16 cellular contexts compared by ENCODE assay signal in genomic region chr2:226320073-226320948, GRCh38.
"Had no signal": no experiment of that assay in that cellular context is flagged by ENCODE, and none has a peak within 500 bp of the region (broad histone marks: within the 10 kb centered on the region; RNA-seq: fewer than 3 reads in every experiment).

No MANE protein-coding gene starts in this region.

- H3K27ac ChIP-seq: WERI-Rb-1 had no signal

- H3K36me3 ChIP-seq: WERI-Rb-1 had no signal

- ATAC-seq: activated CD8-positive, alpha-beta memory T cell treated with anti-CD3 and anti-CD28 coated beads, Interleukin-2, amount 10 ng/mL, durations not matched to agents 7 days and 5 days; activated CD8-positive, alpha-beta T cell treated with anti-CD3 and anti-CD28 coated beads for 36 hours had no signal

- DNase-seq: activated CD4-positive, alpha-beta T cell treated with anti-CD3 and anti-CD28 coated beads, Interleukin-2, amount 10 ng/mL, durations not matched to agents 7 days and 5 days; activated CD4-positive, CD25-positive, alpha-beta regulatory T cell treated with anti-CD3 and anti-CD28 coated beads, Interleukin-2, amount 50 U/mL, for 72 hours; activated CD8-positive, alpha-beta memory T cell treated with anti-CD3 and anti-CD28 coated beads, Interleukin-2, amount 10 ng/mL, durations not matched to agents 7 days and 5 days; activated CD8-positive, alpha-beta T cell treated with anti-CD3 and anti-CD28 coated beads for 36 hours; activated effector memory CD4-positive, alpha-beta T cell treated with anti-CD3 and anti-CD28 coated beads, Interleukin-2, amount 50 U/mL, for 16 hours; activated naive CD4-positive, alpha-beta T cell treated with anti-CD3 and anti-CD28 coated beads, Interleukin-2, amount 10 ng/mL, durations not matched to agents 7 days and 5 days; activated T-cell treated with anti-CD3 and anti-CD28 coated beads for 4 hours; amygdala; cortex of kidney; erythroblast; foreskin fibroblast; kidney; nucleus accumbens; stimulated activated CD4-positive, alpha-beta T cell treated with anti-CD3 and anti-CD28 coated beads, Interleukin-4, amount 100 ng/mL, for 24 hours; stimulated activated naive CD4-positive, alpha-beta T cell treated with Interleukin-2 at 50 U/mL for 16 hours; WERI-Rb-1 had no signal
